8 cellular contexts compared by ENCODE assay signal in the genomic region with DNA sequence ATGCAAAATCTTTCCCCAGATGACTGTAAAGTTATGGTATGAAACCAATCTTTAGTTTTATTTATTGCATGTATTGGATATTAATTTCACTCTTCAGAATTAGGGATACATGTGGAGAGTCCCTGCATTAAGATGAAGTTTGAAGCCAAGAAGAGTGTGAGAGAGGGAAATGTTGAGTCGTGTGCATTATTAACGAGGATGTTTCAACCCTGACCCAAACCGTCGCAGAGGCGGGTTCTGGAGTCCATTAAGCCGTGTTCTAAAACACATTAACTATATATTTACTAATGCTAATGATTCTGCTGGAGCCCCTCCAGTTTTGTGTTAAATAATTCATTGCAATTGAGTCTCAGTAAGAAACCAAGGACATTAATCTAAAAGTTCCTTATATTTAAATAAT. TPM values are rescaled to one million over a fixed set of nuclear protein-coding genes. Genes with fewer than 3 reads are reported as not detected.
DNase-seq lines count a peak whose midpoint lies in the region; ATAC-seq and TF ChIP-seq lines count a peak whose summit lies in the region.

No MANE protein-coding gene starts in this region.

- H3K36me3 ChIP-seq in GM23248 (ENCODE audit: low read depth) (no peaks in the 10 kb centered on the region), RWPE2 (ENCODE audit: low read depth) (no peaks in the 10 kb centered on the region)

- no peak overlapping the region for H3K4me3 Mint-ChIP-seq in activated CD4-positive, alpha-beta T cell treated with anti-CD3 and anti-CD28 coated beads for 36 hours

- no peaks in the 10 kb centered on the region for H3K27me3 ChIP-seq in GM23248 (replicated peaks; ENCODE audit: insufficient read depth)
- H3K27me3 ChIP-seq in RWPE2 (ENCODE audit: insufficient read depth, poor library complexity, severe bottlenecking), result no peaks in the 10 kb centered on the region

- DNase-seq in GM23248 (peak; percentile 47), RWPE2 (ENCODE audit: low spot score) (no peak), fibroblast of pulmonary artery (ENCODE audit: low read depth) (peak; percentile 16), retina (peak; percentile 12), occipital lobe (lab: John Stamatoyannopoulos, UW) (no peak)
- DNase-seq in activated CD4-positive, alpha-beta T cell treated with anti-CD3 and anti-CD28 coated beads for 36 hours, result no peak

- peaks cover 20% of the 10 kb centered on the region for H3K4me1 Mint-ChIP-seq in activated CD4-positive, alpha-beta T cell treated with anti-CD3 and anti-CD28 coated beads for 36 hours

- H2AFZ ChIP-seq in GM23248, result peak overlapping the region; percentile 86

- POLR2A ChIA-PET in activated CD4-positive, alpha-beta T cell treated with anti-CD3 and anti-CD28 coated beads for 36 hours (lab: Charles Lee), result no interaction called here

- in situ Hi-C loops in GM23248 (cut with MboI), result no loop called here

- peaks cover 35% of the 10 kb centered on the region for H3K4me1 ChIP-seq in GM23248 (ENCODE audit: insufficient read depth)
- peaks cover 43% of the 10 kb centered on the region for H3K4me1 ChIP-seq in RWPE2 (ENCODE audit: insufficient read depth, poor library complexity, severe bottlenecking)

- H3K4me3 ChIP-seq in GM23248 (peak overlapping the region; percentile 93), RWPE2 (ENCODE audit: severe bottlenecking) (peak overlapping the region; percentile 89), fibroblast of pulmonary artery (replicated peaks; ENCODE audit: low read depth, low read length) (peak overlapping the region; percentile 82)

- peaks cover 64% of the 10 kb centered on the region for H3K79me2 ChIP-seq in GM23248 (ENCODE audit: insufficient read depth)

- no peak overlapping the region for H3K27ac Mint-ChIP-seq in activated CD4-positive, alpha-beta T cell treated with anti-CD3 and anti-CD28 coated beads for 36 hours

- no peak for ATAC-seq in RWPE2 (ENCODE audit: low read depth)
- ATAC-seq in GM21825 (IDR thresholded peaks at IDR 0.05; ENCODE audit: unreplicated experiment), result no peak
- ATAC-seq in HG02885 (IDR thresholded peaks at IDR 0.05; ENCODE audit: poor library complexity, unreplicated experiment), result no peak
- ATAC-seq in activated CD4-positive, alpha-beta T cell treated with anti-CD3 and anti-CD28 coated beads for 36 hours, result no peak

- H3K27ac ChIP-seq in GM23248 (peak overlapping the region; percentile 80), RWPE2 (ENCODE audit: poor library complexity, severe bottlenecking) (peak overlapping the region; percentile 92)

- TF ChIP-seq CTCF in RWPE2 (IDR thresholded peaks at IDR 0.05; ENCODE audit: poor library complexity, severe bottlenecking) (no peak), fibroblast of pulmonary artery (IDR thresholded peaks at IDR 0.05; ENCODE audit: low read length, missing control alignments) (no peak)

- no peaks in the 10 kb centered on the region for H3K36me3 Mint-ChIP-seq in activated CD4-positive, alpha-beta T cell treated with anti-CD3 and anti-CD28 coated beads for 36 hours (ENCODE audit: low read depth)

- WGBS in GM23248 (ENCODE audit: low coverage in 1 of 2, low lambda C conversion rate in 2 of 2, missing lambda C conversion rate in 2 of 2), 2 experiments, result 4 to 6% methylated on average over 6 of the region's 6 CpGs

- H3K9me3 ChIP-seq in GM23248 (ENCODE audit: low read depth), result no peaks in the 10 kb centered on the region
- no peaks in the 10 kb centered on the region for H3K9me3 ChIP-seq in RWPE2 (ENCODE audit: severe bottlenecking)

- peak overlapping the region; percentile 92 for H3K9ac ChIP-seq in GM23248

- H3K4me2 ChIP-seq in GM23248 (ENCODE audit: unreplicated experiment), result peak overlapping the region; percentile 99

- intact Hi-C loops in activated CD4-positive, alpha-beta T cell treated with anti-CD3 and anti-CD28 coated beads for 36 hours (cut with DNase I, micrococcal nuclease), result loop anchor here (5.0 kb wide), 2 partner anchors 251 to 664 kb away; partner anchors contain the start of genes FZD1 (in 1 of the 2) and GTPBP10 (in 1 of the 2)

- H4K20me1 ChIP-seq in GM23248 (ENCODE audit: insufficient read depth), result no peaks in the 10 kb centered on the region

- peaks cover 49% of the 10 kb centered on the region for H3K27me3 Mint-ChIP-seq in activated CD4-positive, alpha-beta T cell treated with anti-CD3 and anti-CD28 coated beads for 36 hours

- no peaks in the 10 kb centered on the region for H3K9me3 Mint-ChIP-seq in activated CD4-positive, alpha-beta T cell treated with anti-CD3 and anti-CD28 coated beads for 36 hours (ENCODE audit: low read depth)

- H3F3A ChIP-seq in GM23248 (ENCODE audit: insufficient read depth), result peaks cover 33% of the 10 kb centered on the region

- no peaks in the 10 kb centered on the region for H3K9me2 ChIP-seq in GM23248 (ENCODE audit: insufficient read depth)

- CTCF ChIA-PET in activated CD4-positive, alpha-beta T cell treated with anti-CD3 and anti-CD28 coated beads for 36 hours (lab: Charles Lee), result no interaction called here

RNA-seq across cellular contexts. Expression of gene CDK14, which starts 1.8 kb away (rescaled TPM):
- total RNA-seq in GM23248 (2014; rRNA removed; shearing (Covaris generic)), result 21.2 and 24.9 TPM in 2 replicates
- polyA plus RNA-seq in GM23248 (2016; fragmentation: Nextera tagmentation; extraction: Ambion mirVana), result 18.0 and 19.9 TPM in 2 replicates
- total RNA-seq in occipital lobe, result 123 TPM
- under 1 TPM; 0.80 to 0.84 TPM for total RNA-seq in activated CD4-positive, alpha-beta T cell treated with anti-CD3 and anti-CD28 coated beads for 36 hours

Comparison
In these comparisons a context has a peak if more than half of its experiments do, and no peak if none do; other contexts are left out.
1. DNase-seq: peak in GM23248 (single experiment), fibroblast of pulmonary artery (single experiment) and retina (single experiment); none in RWPE2 (single experiment), occipital lobe (single experiment) and activated CD4-positive, alpha-beta T cell treated with anti-CD3 and anti-CD28 coated beads for 36 hours (single experiment).
2. RNA of gene CDK14, which starts 1.8 kb away (total RNA-seq): 123 TPM in occipital lobe (single experiment) and 21.2 to 24.9 TPM in GM23248; 0.80 to 0.84 TPM in activated CD4-positive, alpha-beta T cell treated with anti-CD3 and anti-CD28 coated beads for 36 hours; every median in the first group is over 10 times any median in the second.
3. Peak in every context shown above with its lines, with median percentiles within 50 percentile points of each other: H3K4me3 ChIP-seq.